Comparison of ENCODE assay signal across 10 cellular contexts in genomic region chrX:71536285-71536684, GRCh38. TPM values are rescaled to one million over a fixed set of nuclear protein-coding genes. Genes with fewer than 3 reads are reported as not detected.
DNase-seq lines count a peak whose midpoint lies in the region; ATAC-seq lines count a peak whose summit lies in the region.
"Had no signal": no experiment of that assay in that cellular context is flagged by ENCODE, and none has a peak within 500 bp of the region (broad histone marks: within the 10 kb centered on the region; RNA-seq: fewer than 3 reads in every experiment).

No MANE protein-coding gene starts in this region.

- in situ Hi-C loops in GM23248 (cut with MboI): no loop called here

- peaks cover 4% of the 10 kb centered on the region for H4K20me1 ChIP-seq in GM23248 (ENCODE audit: insufficient read depth)

- H3K9me2 ChIP-seq in GM23248 (ENCODE audit: insufficient read depth): no peaks in the 10 kb centered on the region

- peaks cover 25% of the 10 kb centered on the region for H3F3A ChIP-seq in GM23248 (ENCODE audit: insufficient read depth)

- no peaks in the 10 kb centered on the region for H3K9me3 Mint-ChIP-seq in activated naive CD8-positive, alpha-beta T cell treated with anti-CD3 and anti-CD28 coated beads, Interleukin-2, amount 50 U/mL, for 24 hours

- peaks cover 31% of the 10 kb centered on the region for H3K4me1 Mint-ChIP-seq in activated naive CD8-positive, alpha-beta T cell treated with anti-CD3 and anti-CD28 coated beads, Interleukin-2, amount 50 U/mL, for 24 hours

- peak overlapping the region; percentile 99 for H3K9ac ChIP-seq in GM23248

- H3K36me3 ChIP-seq in ACC112 (ENCODE audit: insufficient read depth, low read length) (peaks cover 5% of the 10 kb centered on the region; the same call in 1 of the 2 replicates), GM23248 (ENCODE audit: low read depth) (peaks cover 4% of the 10 kb centered on the region; the same call in 1 of the 2 replicates)
- H3K36me3 ChIP-seq: colonic mucosa had no signal

- peaks cover 68% of the 10 kb centered on the region for H3K36me3 Mint-ChIP-seq in activated naive CD8-positive, alpha-beta T cell treated with anti-CD3 and anti-CD28 coated beads, Interleukin-2, amount 50 U/mL, for 24 hours (ENCODE audit: low read depth)

- H3K27me3 Mint-ChIP-seq in activated naive CD8-positive, alpha-beta T cell treated with anti-CD3 and anti-CD28 coated beads, Interleukin-2, amount 50 U/mL, for 24 hours: no peaks in the 10 kb centered on the region

- whole genome bisulfite sequencing in GM23248 (ENCODE audit: low coverage in 1 of 2, low lambda C conversion rate in 2 of 2, missing lambda C conversion rate in 2 of 2), 2 experiments: 0 to 5% methylated on average over 5 of the region's 5 CpGs

- H3K27ac ChIP-seq in ACC112 (ENCODE audit: low read depth, low read length) (no peak overlapping the region), GM23248 (peak overlapping the region; percentile 88)
- H3K27ac ChIP-seq: colonic mucosa had no signal

- peak overlapping the region; percentile 88 for H3K4me2 ChIP-seq in GM23248 (ENCODE audit: unreplicated experiment)

- H3K4me3 ChIP-seq in ACC112 (ENCODE audit: low read depth, low read length) (peak overlapping the region; percentile 89), GM23248 (peak overlapping the region; percentile 99)
- H3K4me3 ChIP-seq: colonic mucosa had no signal

- DNase-seq in GM23248 (peak; percentile 43), myocyte (ENCODE audit: low read depth) (peak; percentile 33), AG20443 (ENCODE audit: low spot score) (no peak), NCI-H748 treated with DMSO at 0.1 percent for 48 hours (lab: John Stamatoyannopoulos, UW) (no peak)
- peak; percentile 33 for DNase-seq in activated naive CD8-positive, alpha-beta T cell treated with anti-CD3 and anti-CD28 coated beads, Interleukin-2, amount 50 U/mL, for 24 hours
- DNase-seq: colonic mucosa, NCI-H69 had no signal

- H3K27me3 ChIP-seq in ACC112 (ENCODE audit: insufficient read depth, low read length): no peaks in the 10 kb centered on the region
- H3K27me3 ChIP-seq in GM23248 (replicated peaks; ENCODE audit: insufficient read depth): no peaks in the 10 kb centered on the region
- H3K27me3 ChIP-seq: colonic mucosa had no signal

- H2AFZ ChIP-seq in ACC112 (ENCODE audit: low read length, unreplicated experiment) (no peak overlapping the region), GM23248 (no peak overlapping the region)

- no peaks in the 10 kb centered on the region for H3K9me3 ChIP-seq in GM23248 (ENCODE audit: low read depth)
- H3K9me3 ChIP-seq: colonic mucosa had no signal

- peak overlapping the region; percentile 99 for H3K27ac Mint-ChIP-seq in activated naive CD8-positive, alpha-beta T cell treated with anti-CD3 and anti-CD28 coated beads, Interleukin-2, amount 50 U/mL, for 24 hours

- ATAC-seq in activated naive CD8-positive, alpha-beta T cell treated with anti-CD3 and anti-CD28 coated beads, Interleukin-2, amount 50 U/mL, for 24 hours: no peak
- no peak for ATAC-seq in HG02840 (IDR thresholded peaks at IDR 0.05; ENCODE audit: low FRiP score, unreplicated experiment)
- ATAC-seq in HG03565 (IDR thresholded peaks at IDR 0.05; ENCODE audit: unreplicated experiment): no peak

- H3K4me1 ChIP-seq in ACC112 (ENCODE audit: control insufficient read depth, insufficient read depth, low read length, unreplicated experiment): peaks cover 39% of the 10 kb centered on the region
- peaks cover 24% of the 10 kb centered on the region for H3K4me1 ChIP-seq in GM23248 (ENCODE audit: insufficient read depth)
- H3K4me1 ChIP-seq: colonic mucosa had no signal

- peak overlapping the region; percentile 97 for H3K4me3 Mint-ChIP-seq in activated naive CD8-positive, alpha-beta T cell treated with anti-CD3 and anti-CD28 coated beads, Interleukin-2, amount 50 U/mL, for 24 hours

- H3K79me2 ChIP-seq in ACC112 (ENCODE audit: control insufficient read depth, insufficient read depth, low read length, unreplicated experiment) (peaks cover 79% of the 10 kb centered on the region), GM23248 (ENCODE audit: insufficient read depth) (peaks cover 84% of the 10 kb centered on the region)

RNA-seq across cellular contexts. Expression of gene OGT, which starts 3.4 kb away (rescaled TPM):
- 97.1 and 119 TPM in 2 replicates for total RNA-seq in GM23248 (2014; rRNA removed; shearing (Covaris generic))
- polyA plus RNA-seq in GM23248 (2016; fragmentation: Nextera tagmentation; extraction: Ambion mirVana): 31.5 and 42.1 TPM in 2 replicates
- total RNA-seq in myocyte: 105 and 154 TPM in 2 replicates
- 88.1 TPM for polyA plus RNA-seq in myocyte (2012)

RNA-seq across cellular contexts. Expression of gene GCNA, which starts 42.0 kb away (rescaled TPM):
- total RNA-seq in GM23248 (2014; rRNA removed; shearing (Covaris generic)): 2.2 and 2.5 TPM in 2 replicates
- 0.99 and 1.5 TPM in 2 replicates for polyA plus RNA-seq in GM23248 (2016; fragmentation: Nextera tagmentation; extraction: Ambion mirVana)
- total RNA-seq in myocyte: 1.5 and 3.1 TPM in 2 replicates
- 2.2 TPM for polyA plus RNA-seq in myocyte (2012)

Comparison
In these comparisons a context has a peak if more than half of its experiments do, and no peak if none do; other contexts are left out.
1. DNase-seq: peak in GM23248 (single experiment), activated naive CD8-positive, alpha-beta T cell treated with anti-CD3 and anti-CD28 coated beads, Interleukin-2, amount 50 U/mL, for 24 hours (single experiment) and myocyte (single experiment); none in AG20443 (single experiment) and NCI-H748 treated with DMSO at 0.1 percent for 48 hours (single experiment).